In the genomic region with DNA sequence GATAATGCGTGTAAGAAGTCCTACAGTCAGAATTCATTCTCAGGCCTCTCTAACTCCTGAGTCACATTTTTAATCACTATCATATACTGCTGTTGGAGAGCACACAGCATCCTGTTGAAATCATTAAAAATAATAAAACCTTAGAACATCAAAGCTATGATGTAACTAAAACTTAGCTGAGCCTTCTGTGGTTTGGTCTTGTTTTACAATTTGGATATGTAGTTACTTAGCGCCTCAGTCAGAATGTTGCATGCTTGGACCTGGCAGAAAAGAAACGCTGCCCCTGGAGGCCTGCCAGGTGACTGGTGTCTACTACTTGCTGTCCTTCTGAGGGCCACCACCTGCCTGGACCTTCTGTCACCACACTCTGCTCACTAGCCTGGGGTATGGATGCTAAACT, we compare ENCODE assay signal across 15 cellular contexts.
A peak's percentile ranks its signal among the peaks of the same experiment; 100 is the strongest.
DNase-seq lines count a peak whose midpoint lies in the region; ATAC-seq, FAIRE-seq and TF ChIP-seq lines count a peak whose summit lies in the region.
"Had no signal": no experiment of that assay in that cellular context is flagged by ENCODE, and none has a peak within 500 bp of the region (broad histone marks: within the 10 kb centered on the region; RNA-seq: fewer than 3 reads in every experiment).

No MANE protein-coding gene starts in this region.

- 81% methylated on average over 3 of the region's 3 CpGs for WGBS in mesenchymal stem cell

- H2BK12ac ChIP-seq in mesenchymal stem cell (ENCODE audit: low read length in 2 of 2) = peak overlapping the region; percentile 28 to 87

- POLR2A ChIA-PET in BJ (lab: Charles Lee) = no interaction called here
- POLR2A ChIA-PET in endothelial cell of umbilical vein (lab: Charles Lee) = interaction anchor here (0.6 to 0.7 kb wide), 2 partner anchors 24 to 105 kb away, joined by 4 read pairs; no protein-coding TSS in a partner anchor

- peak overlapping the region; percentile 62 for H3K9ac ChIP-seq in endothelial cell of umbilical vein (replicated peaks; ENCODE audit: extremely low read depth, insufficient read depth, low read length)
- peak overlapping the region; percentile 27 for H3K9ac ChIP-seq in mesenchymal stem cell (ENCODE audit: low read length)

- no peak overlapping the region for H3K4me2 ChIP-seq in endothelial cell of umbilical vein (ENCODE audit: insufficient read depth, low read length)
- no peak overlapping the region for H3K4me2 ChIP-seq in mesenchymal stem cell (ENCODE audit: low read length, poor library complexity, severe bottlenecking)

- H3K79me2 ChIP-seq in endothelial cell of umbilical vein (ENCODE audit: control insufficient read depth, insufficient read depth, low read length) = no peaks in the 10 kb centered on the region

- H2BK15ac ChIP-seq in mesenchymal stem cell (ENCODE audit: low read depth, poor library complexity, severe bottlenecking) = no peak overlapping the region

- H2BK120ac ChIP-seq in mesenchymal stem cell (ENCODE audit: low read depth, low read length) = no peak overlapping the region

- dilution Hi-C loops in endothelial cell of umbilical vein (cut with MboI; ENCODE audit: extremely low pct_ligation_motif_present, low sequenced_read_pairs) = no loop called here

- H2AK5ac ChIP-seq in mesenchymal stem cell (ENCODE audit: low read length, severe bottlenecking) = no peak overlapping the region

- H3K27me3 Mint-ChIP-seq in stimulated activated memory B cell treated with anti-CD40 and anti-IgM and Interleukin-4, amounts not matched to agents 10 μg/mL and 1 μg/mL and 100 μg/mL, for 72 hours = peaks cover 34% of the 10 kb centered on the region

- no peaks in the 10 kb centered on the region for H3K36me3 Mint-ChIP-seq in stimulated activated memory B cell treated with anti-CD40 and anti-IgM and Interleukin-4, amounts not matched to agents 10 μg/mL and 1 μg/mL and 100 μg/mL, for 72 hours
- H3K36me3 Mint-ChIP-seq: activated naive CD8-positive, alpha-beta T cell treated with anti-CD3 and anti-CD28 coated beads, Interleukin-2, amount 10 ng/mL, durations not matched to agents 7 days and 5 days; naive thymus-derived CD4-positive, alpha-beta T cell had no signal

- H2AFZ ChIP-seq in endothelial cell of umbilical vein (ENCODE audit: low read depth, low read length) = no peak overlapping the region
- no peak overlapping the region for H2AFZ ChIP-seq in mesenchymal stem cell (ENCODE audit: low read depth, low read length)

- H4K20me1 ChIP-seq in endothelial cell of umbilical vein (replicated peaks; ENCODE audit: control insufficient read depth, extremely low read depth, insufficient read depth, low read length) = no peaks in the 10 kb centered on the region

- H3K36me3 ChIP-seq in BJ (ENCODE audit: control insufficient read depth, insufficient read depth, low read length) (no peaks in the 10 kb centered on the region), endothelial cell of umbilical vein (ENCODE audit: control insufficient read depth in 2 of 2, extremely low read depth in 1 of 2, insufficient read depth in 2 of 2, low read length in 2 of 2) (no peaks in the 10 kb centered on the region), mesenchymal stem cell (ENCODE audit: control insufficient read depth in 1 of 2, insufficient read depth in 2 of 2, low read depth in 1 of 2, low read length in 2 of 2) (no peaks in the 10 kb centered on the region)

- peaks cover 13% of the 10 kb centered on the region for H3K4me1 Mint-ChIP-seq in stimulated activated memory B cell treated with anti-CD40 and anti-IgM and Interleukin-4, amounts not matched to agents 10 μg/mL and 1 μg/mL and 100 μg/mL, for 72 hours

- peaks cover 63% of the 10 kb centered on the region for H3K4me1 ChIP-seq in endothelial cell of umbilical vein (ENCODE audit: control insufficient read depth, extremely low read depth, insufficient read depth, low read length)
- H3K4me1 ChIP-seq in mesenchymal stem cell (ENCODE audit: control insufficient read depth, insufficient read depth, low read depth, low read length) = peaks cover 19% of the 10 kb centered on the region

- TF ChIP-seq CTCF in BJ (IDR thresholded peaks at IDR 0.05; ENCODE audit: insufficient read depth, low read depth, low read length) (no peak), endothelial cell of umbilical vein (IDR thresholded peaks at IDR 0.05; ENCODE audit: extremely low read depth in 1 of 2, insufficient read depth in 1 of 2, low read depth in 1 of 2, low read length in 2 of 2) (no peak)

- H3K27ac Mint-ChIP-seq in stimulated activated memory B cell treated with anti-CD40 and anti-IgM and Interleukin-4, amounts not matched to agents 10 μg/mL and 1 μg/mL and 100 μg/mL, for 72 hours = no peak overlapping the region
- H3K27ac Mint-ChIP-seq: activated naive CD8-positive, alpha-beta T cell treated with anti-CD3 and anti-CD28 coated beads, Interleukin-2, amount 10 ng/mL, durations not matched to agents 7 days and 5 days; naive thymus-derived CD4-positive, alpha-beta T cell had no signal

- H3K27me3 ChIP-seq in BJ (ENCODE audit: control insufficient read depth, insufficient read depth, low read length) (no peaks in the 10 kb centered on the region), endothelial cell of umbilical vein (ENCODE audit: control insufficient read depth in 2 of 2, insufficient read depth in 2 of 2, low read length in 2 of 2) (no peaks in the 10 kb centered on the region), mesenchymal stem cell (ENCODE audit: control insufficient read depth in 1 of 2, insufficient read depth in 1 of 2, low read length in 2 of 2) (no peaks in the 10 kb centered on the region)
- H3K27me3 ChIP-seq: testis had no signal

- intact Hi-C loops in endothelial cell of umbilical vein (cut with micrococcal nuclease) = loop anchor here (2.0 kb wide), 1 partner anchor 192 kb away; no protein-coding TSS in a partner anchor

- no peaks in the 10 kb centered on the region for H3K9me1 ChIP-seq in endothelial cell of umbilical vein (replicated peaks; ENCODE audit: control insufficient read depth, extremely low read depth, insufficient read depth, low read length)

- H3K27ac ChIP-seq in endothelial cell of umbilical vein (ENCODE audit: insufficient read depth, low read depth, low read length) (peak overlapping the region; percentile 95), mesenchymal stem cell (ENCODE audit: low read length, poor library complexity, severe bottlenecking) (peak overlapping the region; percentile 73)
- H3K27ac ChIP-seq: HL-60 had no signal

- H3K14ac ChIP-seq in mesenchymal stem cell (ENCODE audit: low read length in 2 of 2) = no peak overlapping the region

- H4K91ac ChIP-seq in mesenchymal stem cell (ENCODE audit: low read length) = peak overlapping the region; percentile 36

- TF ChIP-seq POLR2A in endothelial cell of umbilical vein (IDR thresholded peaks at IDR 0.05; ENCODE audit: low read depth, low read length) = no peak

- no peak overlapping the region for H2BK5ac ChIP-seq in mesenchymal stem cell (ENCODE audit: low read depth, low read length, poor library complexity, severe bottlenecking)

- H3K9me3 ChIP-seq in endothelial cell of umbilical vein (replicated peaks; ENCODE audit: control insufficient read depth, insufficient read depth, low read length) (no peaks in the 10 kb centered on the region), mesenchymal stem cell (ENCODE audit: control insufficient read depth, low read length) (no peaks in the 10 kb centered on the region)
- H3K9me3 ChIP-seq: testis had no signal

- DNase-seq in BJ (ENCODE audit: low read depth) (peak; percentile 92), RCC 7860 (ENCODE audit: low spot score) (peak; percentile 45), endothelial cell of umbilical vein (ENCODE audit: low read depth, low spot score) (peak; percentile 48), mesenchymal stem cell (peak; percentile 72), Ammon's horn (ENCODE audit: low spot score) (no peak)
- DNase-seq: activated naive CD8-positive, alpha-beta T cell treated with anti-CD3 and anti-CD28 coated beads, Interleukin-2, amount 10 ng/mL, durations not matched to agents 7 days and 5 days; naive thymus-derived CD4-positive, alpha-beta T cell; NCI-H187 treated with DMSO at 0.1 percent for 48 hours; SIG-M5; stimulated activated CD4-positive, alpha-beta T cell treated with anti-CD3 and anti-CD28 coated beads, Interleukin-4, amount 100 ng/mL, for 24 hours; testis had no signal

- no peaks in the 10 kb centered on the region for H3K9me3 Mint-ChIP-seq in stimulated activated memory B cell treated with anti-CD40 and anti-IgM and Interleukin-4, amounts not matched to agents 10 μg/mL and 1 μg/mL and 100 μg/mL, for 72 hours
- H3K9me3 Mint-ChIP-seq: activated naive CD8-positive, alpha-beta T cell treated with anti-CD3 and anti-CD28 coated beads, Interleukin-2, amount 10 ng/mL, durations not matched to agents 7 days and 5 days; naive thymus-derived CD4-positive, alpha-beta T cell had no signal

- no peak overlapping the region for H3K23ac ChIP-seq in mesenchymal stem cell (ENCODE audit: low read length in 2 of 2)

- no peaks in the 10 kb centered on the region for H3K79me1 ChIP-seq in mesenchymal stem cell (replicated peaks; ENCODE audit: low read length, poor library complexity, severe bottlenecking)

- no peak overlapping the region for H3K4me3 Mint-ChIP-seq in stimulated activated memory B cell treated with anti-CD40 and anti-IgM and Interleukin-4, amounts not matched to agents 10 μg/mL and 1 μg/mL and 100 μg/mL, for 72 hours
- H3K4me3 Mint-ChIP-seq: activated naive CD8-positive, alpha-beta T cell treated with anti-CD3 and anti-CD28 coated beads, Interleukin-2, amount 10 ng/mL, durations not matched to agents 7 days and 5 days; naive thymus-derived CD4-positive, alpha-beta T cell had no signal

- no peak for ATAC-seq in stimulated activated memory B cell treated with anti-CD40 and anti-IgM and Interleukin-4, amounts not matched to agents 10 μg/mL and 1 μg/mL and 100 μg/mL, for 72 hours
- ATAC-seq in HG02852 (IDR thresholded peaks at IDR 0.05; ENCODE audit: unreplicated experiment) (no peak), HG02798 (IDR thresholded peaks at IDR 0.05; ENCODE audit: poor library complexity, unreplicated experiment) (no peak)
- ATAC-seq: naive thymus-derived CD4-positive, alpha-beta T cell had no signal

- H3K4me3 ChIP-seq in BJ (ENCODE audit: low read depth, low read length) (no peak overlapping the region), endothelial cell of umbilical vein (replicated peaks in 1 of 3; ENCODE audit: insufficient read depth in 1 of 3, low read depth in 1 of 3, low read length in 3 of 3) (no peak overlapping the region), mesenchymal stem cell (ENCODE audit: insufficient read depth in 1 of 2, low read depth in 1 of 2, low read length in 2 of 2) (no peak overlapping the region)
- H3K4me3 ChIP-seq: testis had no signal

- no TSS peak for BruUV-seq in endothelial cell of umbilical vein (replicated peaks; lab: Mats Ljungman, UMichigan)

- H3K18ac ChIP-seq in mesenchymal stem cell (ENCODE audit: low read depth in 1 of 2, low read length in 2 of 2) = no peak overlapping the region

- H3K4ac ChIP-seq in mesenchymal stem cell (ENCODE audit: low read depth in 1 of 2, low read length in 2 of 2) = peak overlapping the region in 1 of 2 experiments; percentile 56

- H4K8ac ChIP-seq in mesenchymal stem cell (ENCODE audit: low read length) = peak overlapping the region; percentile 77

- CTCF ChIA-PET in BJ (lab: Yijun Ruan, JAX) = interaction anchor here (0.6 to 1.0 kb wide), 2 partner anchors 74 to 795 kb away, joined by 3 read pairs; no protein-coding TSS in a partner anchor
- CTCF ChIA-PET in endothelial cell of umbilical vein (lab: Charles Lee) = no interaction called here

- FAIRE-seq in RCC 7860 (lab: Jason Lieb, UNC) (no peak), endothelial cell of umbilical vein (lab: Jason Lieb, UNC) (no peak)
